ENCODE assay signal across 22 cellular contexts in genomic region chr1:10833630-10834557, GRCh38. TPM values are rescaled to one million over a fixed set of nuclear protein-coding genes. Genes with fewer than 3 reads are reported as not detected.
A peak's percentile ranks its signal among the peaks of the same experiment; 100 is the strongest.
DNase-seq lines count a peak whose midpoint lies in the region; ATAC-seq and TF ChIP-seq lines count a peak whose summit lies in the region.
"Had no signal": no experiment of that assay in that cellular context is flagged by ENCODE, and none has a peak within 500 bp of the region (broad histone marks: within the 10 kb centered on the region; RNA-seq: fewer than 3 reads in every experiment).

No MANE protein-coding gene starts in this region.

- H3K4me1 ChIP-seq in Panc1 (ENCODE audit: control insufficient read depth, insufficient read depth, low read length), result no peaks in the 10 kb centered on the region
- peaks cover 0 to 8% (median 7%) of the 10 kb centered on the region in 4 donors for H3K4me1 ChIP-seq in esophagus muscularis mucosa
- H3K4me1 ChIP-seq: BE2C, Caco-2 had no signal

- H3K4me3 Mint-ChIP-seq in Calu3 (ENCODE audit: low read depth, unreplicated experiment) (no peak overlapping the region), glutamatergic neuron (ENCODE audit: unreplicated experiment) (peak overlapping the region; percentile 12)

- 80% methylated on average over 9 of the region's 9 CpGs for WGBS in esophagus muscularis mucosa

- BruUV-seq in Calu3 (replicated peaks; lab: Mats Ljungman, UMichigan) (no TSS peak), Panc1 (replicated peaks; lab: Mats Ljungman, UMichigan) (no TSS peak)

- H3K9me3 ChIP-seq in Panc1 (ENCODE audit: control insufficient read depth, insufficient read depth, low read depth, low read length) (no peaks in the 10 kb centered on the region), esophagus muscularis mucosa (no peaks in the 10 kb centered on the region)
- H3K9me3 ChIP-seq: BE2C, Caco-2, neutrophil had no signal

- H3K27me3 ChIP-seq in Panc1 (ENCODE audit: control insufficient read depth, insufficient read depth, low read length) (no peaks in the 10 kb centered on the region), esophagus muscularis mucosa (peaks cover 0 to 52% (median 13%) of the 10 kb centered on the region in 4 donors)
- H3K27me3 ChIP-seq: BE2C, foreskin keratinocyte had no signal

- DNase-seq in DMS153 (lab: John Stamatoyannopoulos, UW) (peak; percentile 28), DMS153 treated with DMSO at 0.1 percent for 48 hours (lab: John Stamatoyannopoulos, UW; ENCODE audit: unreplicated experiment) (no peak), Calu3 (no peak), Panc1 (ENCODE audit: low read depth, low spot score) (peak; percentile 8), glutamatergic neuron (no peak), esophagus muscularis mucosa (ENCODE audit: extremely low spot score) (no peak)
- DNase-seq in activated CD4-positive, CD25-positive, alpha-beta regulatory T cell treated with anti-CD3 and anti-CD28 coated beads, Interleukin-2, amount 50 U/mL, for 72 hours, result no peak
- DNase-seq: activated CD4-positive, alpha-beta T cell treated with anti-CD3 and anti-CD28 coated beads, Interleukin-2, amount 50 U/mL, for 4 hours; activated effector memory CD4-positive, alpha-beta T cell treated with anti-CD3 and anti-CD28 coated beads, Interleukin-2, amount 50 U/mL, for 16 hours; BE2C; Caco-2; foreskin keratinocyte; hippocampal formation; NCI-H1436; NCI-H2171; trophoblast cell had no signal

- TF ChIP-seq EP300 in esophagus muscularis mucosa (IDR thresholded peaks at IDR 0.05), result no peak

- H3K4me3 ChIP-seq in Panc1 (ENCODE audit: low read depth in 2 of 2, low read length in 2 of 2) (no peak overlapping the region), esophagus muscularis mucosa (no peak overlapping the region)
- H3K4me3 ChIP-seq: lung, SK-N-MC had no signal

- H3K27me3 Mint-ChIP-seq in Calu3 (ENCODE audit: unreplicated experiment) (peaks cover 32% of the 10 kb centered on the region), glutamatergic neuron (ENCODE audit: unreplicated experiment) (peaks cover 12% of the 10 kb centered on the region)

- ATAC-seq in Panc1 (peak; percentile 40; the same call in 1 of the 2 replicates), GM21515 (IDR thresholded peaks at IDR 0.05; ENCODE audit: unreplicated experiment) (no peak)
- ATAC-seq: foreskin keratinocyte had no signal

- H3K4me1 Mint-ChIP-seq in Calu3 (ENCODE audit: low read depth, unreplicated experiment) (no peaks in the 10 kb centered on the region), glutamatergic neuron (ENCODE audit: low read depth, unreplicated experiment) (peaks cover 15% of the 10 kb centered on the region)

- no peaks in the 10 kb centered on the region for H3K9me3 Mint-ChIP-seq in Calu3 (ENCODE audit: low read depth, unreplicated experiment)
- H3K9me3 Mint-ChIP-seq in glutamatergic neuron (ENCODE audit: unreplicated experiment), result peaks cover 5% of the 10 kb centered on the region

- CTCF ChIA-PET in Calu3 (lab: Charles Lee) (interaction anchor here (0.5 kb wide), 1 partner anchor 166 kb away, joined by 3 read pairs; no protein-coding TSS in a partner anchor), Panc1 (lab: Charles Lee) (no interaction called here)

- intact Hi-C loops in Calu3 (cut with micrococcal nuclease; ENCODE audit: unreplicated experiment), result no loop called here
- intact Hi-C loops in Panc1 (cut with micrococcal nuclease; ENCODE audit: unreplicated experiment), result no loop called here
- intact Hi-C loops in esophagus muscularis mucosa (cut with DNase I), result no loop called here

- H3K36me3 ChIP-seq in Panc1 (ENCODE audit: control insufficient read depth, insufficient read depth, low read length), result no peaks in the 10 kb centered on the region
- H3K36me3 ChIP-seq in esophagus muscularis mucosa, result no peaks in the 10 kb centered on the region
- H3K36me3 ChIP-seq: BE2C, neutrophil had no signal

- no peak overlapping the region for H3K27ac ChIP-seq in Panc1 (ENCODE audit: low read length)
- no peak overlapping the region for H3K27ac ChIP-seq in esophagus muscularis mucosa (replicated peaks in 1 of 4)
- H3K27ac ChIP-seq: 22Rv1, foreskin keratinocyte, neutrophil, SK-N-MC, VCaP had no signal

- no peaks in the 10 kb centered on the region for H3K36me3 Mint-ChIP-seq in Calu3 (ENCODE audit: insufficient read depth, unreplicated experiment)
- no peaks in the 10 kb centered on the region for H3K36me3 Mint-ChIP-seq in glutamatergic neuron (ENCODE audit: unreplicated experiment)

- no peak for TF ChIP-seq POLR2A in esophagus muscularis mucosa (IDR thresholded peaks at IDR 0.05; ENCODE audit: low read depth)

- POLR2A ChIA-PET in Panc1 (lab: Charles Lee), result no interaction called here

- TF ChIP-seq CTCF in Calu3 (IDR thresholded peaks at IDR 0.05; ENCODE audit: unreplicated experiment), result no peak
- TF ChIP-seq CTCF in Panc1 (IDR thresholded peaks at IDR 0.05), result no peak
- no peak for TF ChIP-seq CTCF in glutamatergic neuron (IDR thresholded peaks at IDR 0.05; ENCODE audit: partially characterized antibody, unreplicated experiment)
- no peak for TF ChIP-seq CTCF in esophagus muscularis mucosa (IDR thresholded peaks at IDR 0.05)

- H3K27ac Mint-ChIP-seq in Calu3 (ENCODE audit: unreplicated experiment) (peak overlapping the region; percentile 26), glutamatergic neuron (ENCODE audit: unreplicated experiment) (no peak overlapping the region)

- in situ Hi-C loops in Panc1 (cut with HindIII; ENCODE audit: low pct_unique_long_range_greater_than_20kb, low sequenced_read_pairs), result no loop called here

RNA-seq across cellular contexts. Expression of gene CASZ1, which starts 37.4 kb away (rescaled TPM):
- total RNA-seq in Calu3 (2022), result 12.6 and 16.5 TPM in 2 replicates
- 27.8 TPM for total RNA-seq in Panc1 (2021; ENCODE audit: unreplicated experiment)
- 15.3 TPM for polyA plus RNA-seq in Panc1 (2012; ENCODE audit: insufficient read length)
- total RNA-seq in glutamatergic neuron (ENCODE audit: unreplicated experiment), result 18.3 TPM
- 10 to 100 TPM; 21.9 to 60.2 (median 29.6) TPM for total RNA-seq in esophagus muscularis mucosa

Comparison
In these comparisons a context has a peak if more than half of its experiments do, and no peak if none do; other contexts are left out.
1. DNase-seq: peak in DMS153 (single experiment) and Panc1 (single experiment); none in DMS153 treated with DMSO at 0.1 percent for 48 hours (single experiment), Calu3 (single experiment), glutamatergic neuron (single experiment), esophagus muscularis mucosa (single experiment) and activated CD4-positive, CD25-positive, alpha-beta regulatory T cell treated with anti-CD3 and anti-CD28 coated beads, Interleukin-2, amount 50 U/mL, for 72 hours (single experiment).